Comparison of ENCODE assay signal across 8 cellular contexts in genomic region chr13:34750078-34750703, GRCh38.
DNase-seq lines count a peak whose midpoint lies in the region; ATAC-seq and TF ChIP-seq lines count a peak whose summit lies in the region.

No MANE protein-coding gene starts in this region.

- H3K4me1 Mint-ChIP-seq in stimulated activated naive CD8-positive, alpha-beta T cell treated with anti-CD3 and anti-CD28 coated beads, Interleukin-15, amount 100 ng/mL, for 72 hours, result peaks cover 6% of the 10 kb centered on the region
- no peaks in the 10 kb centered on the region for H3K4me1 Mint-ChIP-seq in CD8-positive, alpha-beta memory T cell

- H3K4me3 Mint-ChIP-seq in stimulated activated naive CD8-positive, alpha-beta T cell treated with anti-CD3 and anti-CD28 coated beads, Interleukin-15, amount 100 ng/mL, for 72 hours, result peak overlapping the region in 1 of 2 donors; percentile 36
- H3K4me3 Mint-ChIP-seq in CD8-positive, alpha-beta memory T cell, result no peak overlapping the region

- H3K4me3 ChIP-seq in CD8-positive, alpha-beta memory T cell (ENCODE audit: low read length), result no peak overlapping the region
- H3K4me3 ChIP-seq in SJCRH30, result no peak overlapping the region

- DNase-seq in iPS-NIHi7 (ENCODE audit: extremely low spot score), result peak; percentile 67
- DNase-seq in stimulated activated naive CD8-positive, alpha-beta T cell treated with anti-CD3 and anti-CD28 coated beads, Interleukin-15, amount 100 ng/mL, for 72 hours, result no peak
- no peak for DNase-seq in CD8-positive, alpha-beta memory T cell
- no peak for DNase-seq in SJCRH30

- no peaks in the 10 kb centered on the region for H3K27me3 ChIP-seq in CD8-positive, alpha-beta memory T cell (ENCODE audit: insufficient read depth, low read length, poor library complexity, severe bottlenecking)
- no peaks in the 10 kb centered on the region for H3K27me3 ChIP-seq in SJCRH30

- H3K27me3 Mint-ChIP-seq in stimulated activated naive CD8-positive, alpha-beta T cell treated with anti-CD3 and anti-CD28 coated beads, Interleukin-15, amount 100 ng/mL, for 72 hours, result peaks cover 38% of the 10 kb centered on the region
- H3K27me3 Mint-ChIP-seq in CD8-positive, alpha-beta memory T cell, result no peaks in the 10 kb centered on the region

- H3K27ac Mint-ChIP-seq in stimulated activated naive CD8-positive, alpha-beta T cell treated with anti-CD3 and anti-CD28 coated beads, Interleukin-15, amount 100 ng/mL, for 72 hours, result no peak overlapping the region
- no peak overlapping the region for H3K27ac Mint-ChIP-seq in CD8-positive, alpha-beta memory T cell

- peaks cover 0 to 14% of the 10 kb centered on the region in 2 donors for H3K9me3 Mint-ChIP-seq in stimulated activated naive CD8-positive, alpha-beta T cell treated with anti-CD3 and anti-CD28 coated beads, Interleukin-15, amount 100 ng/mL, for 72 hours
- H3K9me3 Mint-ChIP-seq in CD8-positive, alpha-beta memory T cell, result peaks cover 0 to 9% (median 5%) of the 10 kb centered on the region in 5 donors

- H3K27ac ChIP-seq in CD8-positive, alpha-beta memory T cell (ENCODE audit: low read depth, low read length), result no peak overlapping the region
- no peak overlapping the region for H3K27ac ChIP-seq in SJCRH30

- H3K36me3 Mint-ChIP-seq in CD8-positive, alpha-beta memory T cell, result no peaks in the 10 kb centered on the region

- CTCF ChIA-PET in CD8-positive, alpha-beta memory T cell (lab: Charles Lee), result no interaction called here

- H3K9me3 ChIP-seq in CD8-positive, alpha-beta memory T cell (ENCODE audit: low read length), result no peaks in the 10 kb centered on the region
- no peaks in the 10 kb centered on the region for H3K9me3 ChIP-seq in SJCRH30 (replicated peaks)

- POLR2A ChIA-PET in CD8-positive, alpha-beta memory T cell (lab: Charles Lee), result no interaction called here

- ATAC-seq in GM18498 (IDR thresholded peaks at IDR 0.05; ENCODE audit: unreplicated experiment), result peak; percentile 73
- peak; percentile 84 for ATAC-seq in HG03025 (IDR thresholded peaks at IDR 0.05; ENCODE audit: low FRiP score, unreplicated experiment)
- peak; percentile 84 for ATAC-seq in SK-N-SH treated with all-trans-retinoic acid at 6 μM for 48 hours
- ATAC-seq in stimulated activated naive CD8-positive, alpha-beta T cell treated with anti-CD3 and anti-CD28 coated beads, Interleukin-15, amount 100 ng/mL, for 72 hours, result no peak
- no peak for ATAC-seq in GM21576 (IDR thresholded peaks at IDR 0.05; ENCODE audit: unreplicated experiment)

- H3K4me1 ChIP-seq in CD8-positive, alpha-beta memory T cell (ENCODE audit: insufficient read depth, low read length), result no peaks in the 10 kb centered on the region
- H3K4me1 ChIP-seq in SJCRH30, result no peaks in the 10 kb centered on the region

- no peaks in the 10 kb centered on the region for H3K36me3 ChIP-seq in CD8-positive, alpha-beta memory T cell (ENCODE audit: insufficient read depth, low read length)
- no peaks in the 10 kb centered on the region for H3K36me3 ChIP-seq in SJCRH30

TF ChIP-seq in SK-N-SH treated with all-trans-retinoic acid at 6 μM for 48 hours, 23 proteins besides CTCF, POLR2A, EP300 and RAD21:
- TF ChIP-seq CSDC2 (CRISPR knock-in tag; IDR thresholded peaks at IDR 0.05), result no peak
- peak; percentile 48; the same call in 1 of the 2 replicates for TF ChIP-seq PATZ1 (CRISPR knock-in tag; IDR thresholded peaks at IDR 0.05; ENCODE audit: borderline replicate concordance)
- no peak for TF ChIP-seq TCF4 (CRISPR knock-in tag; IDR thresholded peaks at IDR 0.05; ENCODE audit: borderline replicate concordance)

Comparison
In these comparisons a context has a peak if more than half of its experiments do, and no peak if none do; other contexts are left out.
1. ATAC-seq: peak in GM18498 (single experiment), HG03025 (single experiment) and SK-N-SH treated with all-trans-retinoic acid at 6 μM for 48 hours (single experiment); none in stimulated activated naive CD8-positive, alpha-beta T cell treated with anti-CD3 and anti-CD28 coated beads, Interleukin-15, amount 100 ng/mL, for 72 hours (single experiment) and GM21576 (single experiment).